In the genomic region with DNA sequence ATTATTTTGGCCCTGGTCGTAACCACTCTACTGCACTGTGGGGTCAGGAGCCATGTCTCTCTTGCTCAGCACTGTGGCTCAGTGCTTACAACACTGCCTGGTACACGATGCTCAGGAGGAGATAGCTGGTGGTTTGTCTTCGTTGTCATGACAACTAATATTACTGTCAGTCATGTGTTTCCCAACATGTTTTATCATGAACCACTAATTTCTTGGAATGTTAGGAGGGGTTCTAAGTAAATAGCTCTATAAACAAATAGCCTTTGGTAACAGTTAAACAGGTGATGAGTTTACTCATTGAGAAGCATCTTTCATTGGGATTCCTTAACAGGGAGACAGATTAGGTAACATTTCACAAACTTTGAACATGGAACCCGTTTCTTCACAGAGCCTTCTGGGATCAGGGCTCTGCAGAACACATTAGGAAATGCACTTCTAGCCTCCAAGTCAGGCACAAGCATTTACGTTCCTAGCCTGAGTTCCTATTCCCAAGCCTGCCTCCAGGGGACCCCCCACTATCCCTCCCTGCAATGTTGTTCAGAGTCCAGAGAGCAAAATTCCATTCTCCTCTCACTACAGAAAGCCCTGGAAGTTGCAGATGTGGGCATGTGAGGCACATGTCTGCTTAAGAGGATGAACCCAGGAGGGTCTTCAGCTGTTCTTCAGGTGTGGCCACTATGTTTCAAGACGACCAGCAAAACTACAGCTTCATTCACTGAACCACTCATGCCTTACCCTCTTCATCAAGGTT, we compare ENCODE assay signal across 1 cellular context.
TF ChIP-seq lines count a peak whose summit lies in the region.

No MANE protein-coding gene starts in this region.

TF ChIP-seq in K562, 482 proteins besides CTCF, POLR2A, EP300 and RAD21 (continued from another document):
- TF ChIP-seq PKNOX1 (IDR thresholded peaks at IDR 0.05) (peak; percentile 57), RFX1 (IDR thresholded peaks at IDR 0.05) (peak; percentile 85), EP400 (IDR thresholded peaks at IDR 0.05) (no peak), TRIM25 (IDR thresholded peaks at IDR 0.05; ENCODE audit: borderline replicate concordance) (no peak), PBX2 (CRISPR knock-in tag; IDR thresholded peaks at IDR 0.05; ENCODE audit: low read depth) (no peak), PBX2 (tag; conservative IDR thresholded peaks at IDR 0.05; ENCODE audit: low read depth) (peak; percentile 40; the same call in 1 of the 2 replicates), SNIP1 (IDR thresholded peaks at IDR 0.05; ENCODE audit: low read depth) (no peak), ZNF699 (CRISPR knock-in tag; IDR thresholded peaks at IDR 0.05; ENCODE audit: insufficient replicate concordance) (no peak), ZNF197 (CRISPR knock-in tag; IDR thresholded peaks at IDR 0.05; ENCODE audit: low read depth) (no peak), NEUROD1 (IDR thresholded peaks at IDR 0.05; ENCODE audit: borderline replicate concordance, low read depth, low read length, partially characterized antibody) (no peak), MECOM (CRISPR knock-in tag; IDR thresholded peaks at IDR 0.05) (no peak), SREBF2 (CRISPR knock-in tag; IDR thresholded peaks at IDR 0.05) (no peak), ZNF239 (CRISPR knock-in tag; IDR thresholded peaks at IDR 0.05) (no peak), E4F1 (CRISPR knock-in tag; IDR thresholded peaks at IDR 0.05; ENCODE audit: borderline replicate concordance) (no peak), SAFB (IDR thresholded peaks at IDR 0.05; ENCODE audit: borderline replicate concordance, low read depth, low read length) (no peak), CEBPG (CRISPR knock-in tag; IDR thresholded peaks at IDR 0.05) (no peak), CEBPG (tag; conservative IDR thresholded peaks at IDR 0.05 in 1 of 2, IDR thresholded peaks at IDR 0.05 in 1 of 2) (peak in 1 of 2 experiments; percentile 38; a peak in 1 of 4 replicates), CEBPB (tag; IDR thresholded peaks at IDR 0.05) (peak; percentile 49), ILK (tag; IDR thresholded peaks at IDR 0.05; ENCODE audit: borderline replicate concordance, low read depth) (no peak), FOXA3 (CRISPR knock-in tag; conservative IDR thresholded peaks at IDR 0.05 in 1 of 2, IDR thresholded peaks at IDR 0.05 in 1 of 2) (no peak), PHF20 (IDR thresholded peaks at IDR 0.05; ENCODE audit: partially characterized antibody) (no peak)
